Comparison of ENCODE assay signal across 1 cellular context in the genomic region with DNA sequence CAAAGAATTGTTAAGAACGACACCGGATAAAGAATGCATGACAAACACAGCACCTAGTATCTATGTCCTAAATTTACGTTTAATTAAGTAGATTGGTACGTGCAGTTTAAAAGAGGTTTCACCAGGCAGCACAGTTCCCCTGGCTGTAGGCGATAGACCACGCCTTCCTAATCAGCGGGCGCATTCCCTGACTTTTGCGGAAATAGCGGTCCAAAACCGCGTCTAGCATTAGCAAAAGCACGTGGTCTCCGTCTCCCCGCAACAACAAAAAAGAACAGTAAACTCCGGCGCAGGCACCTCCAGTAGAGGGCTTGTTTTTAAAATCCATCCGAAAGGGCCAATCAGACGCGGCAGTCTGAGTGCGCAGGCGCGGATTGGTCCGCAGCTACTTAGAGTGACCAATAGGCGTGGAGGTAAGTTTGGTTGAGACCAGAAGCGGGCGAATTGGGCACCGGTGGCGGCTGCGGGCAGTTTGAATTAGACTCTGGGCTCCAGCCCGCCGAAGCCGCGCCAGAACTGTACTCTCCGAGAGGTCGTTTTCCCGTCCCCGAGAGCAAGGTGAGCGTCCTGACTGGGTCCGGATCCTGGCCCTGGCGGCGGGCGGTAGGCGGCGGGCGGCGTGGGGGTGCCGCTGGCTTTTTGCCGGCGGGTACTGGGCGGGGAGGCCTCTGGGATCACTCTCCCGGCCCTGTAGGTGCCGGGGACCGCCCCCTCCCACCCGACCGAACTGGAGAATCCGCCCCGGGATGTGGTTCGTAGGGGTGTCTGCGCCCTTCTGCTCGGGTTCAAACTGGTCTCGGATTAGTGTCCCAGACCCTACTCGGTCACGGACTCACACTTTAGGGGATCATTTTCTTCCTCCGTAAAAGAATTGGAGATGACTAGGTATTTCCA.
TF ChIP-seq lines count a peak whose summit lies in the region.

A gene with protein sequence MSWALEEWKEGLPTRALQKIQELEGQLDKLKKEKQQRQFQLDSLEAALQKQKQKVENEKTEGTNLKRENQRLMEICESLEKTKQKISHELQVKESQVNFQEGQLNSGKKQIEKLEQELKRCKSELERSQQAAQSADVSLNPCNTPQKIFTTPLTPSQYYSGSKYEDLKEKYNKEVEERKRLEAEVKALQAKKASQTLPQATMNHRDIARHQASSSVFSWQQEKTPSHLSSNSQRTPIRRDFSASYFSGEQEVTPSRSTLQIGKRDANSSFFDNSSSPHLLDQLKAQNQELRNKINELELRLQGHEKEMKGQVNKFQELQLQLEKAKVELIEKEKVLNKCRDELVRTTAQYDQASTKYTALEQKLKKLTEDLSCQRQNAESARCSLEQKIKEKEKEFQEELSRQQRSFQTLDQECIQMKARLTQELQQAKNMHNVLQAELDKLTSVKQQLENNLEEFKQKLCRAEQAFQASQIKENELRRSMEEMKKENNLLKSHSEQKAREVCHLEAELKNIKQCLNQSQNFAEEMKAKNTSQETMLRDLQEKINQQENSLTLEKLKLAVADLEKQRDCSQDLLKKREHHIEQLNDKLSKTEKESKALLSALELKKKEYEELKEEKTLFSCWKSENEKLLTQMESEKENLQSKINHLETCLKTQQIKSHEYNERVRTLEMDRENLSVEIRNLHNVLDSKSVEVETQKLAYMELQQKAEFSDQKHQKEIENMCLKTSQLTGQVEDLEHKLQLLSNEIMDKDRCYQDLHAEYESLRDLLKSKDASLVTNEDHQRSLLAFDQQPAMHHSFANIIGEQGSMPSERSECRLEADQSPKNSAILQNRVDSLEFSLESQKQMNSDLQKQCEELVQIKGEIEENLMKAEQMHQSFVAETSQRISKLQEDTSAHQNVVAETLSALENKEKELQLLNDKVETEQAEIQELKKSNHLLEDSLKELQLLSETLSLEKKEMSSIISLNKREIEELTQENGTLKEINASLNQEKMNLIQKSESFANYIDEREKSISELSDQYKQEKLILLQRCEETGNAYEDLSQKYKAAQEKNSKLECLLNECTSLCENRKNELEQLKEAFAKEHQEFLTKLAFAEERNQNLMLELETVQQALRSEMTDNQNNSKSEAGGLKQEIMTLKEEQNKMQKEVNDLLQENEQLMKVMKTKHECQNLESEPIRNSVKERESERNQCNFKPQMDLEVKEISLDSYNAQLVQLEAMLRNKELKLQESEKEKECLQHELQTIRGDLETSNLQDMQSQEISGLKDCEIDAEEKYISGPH (N-terminal part only) (plus strand): TSS at position 432 of the 894 bp plus-strand sequence. CDS start 10,560 bp downstream, outside the sequence.

TF ChIP-seq in GM12878, 131 proteins besides CTCF, POLR2A, EP300 and RAD21 (continued from another document):
- TF ChIP-seq RAD51 (IDR thresholded peaks at IDR 0.05) (peak; percentile 88), NR2F1 (conservative IDR thresholded peaks at IDR 0.05) (no peak), SMAD5 (IDR thresholded peaks at IDR 0.05; ENCODE audit: low read depth) (no peak), IKZF2 (IDR thresholded peaks at IDR 0.05) (peak; percentile 53 to 60; a peak in 3 of 4 replicates), HCFC1 (IDR thresholded peaks at IDR 0.05; ENCODE audit: low read length) (0 out of 2 replicates have a peak, but pooled peaks have one; percentile 10), ZSCAN29 (IDR thresholded peaks at IDR 0.05) (no peak), NBN (IDR thresholded peaks at IDR 0.05) (peak; percentile 43; the same call in 1 of the 2 replicates), SMARCA5 (IDR thresholded peaks at IDR 0.05) (no peak), SIN3A (IDR thresholded peaks at IDR 0.05; ENCODE audit: low read depth, low read length) (peak; percentile 98), CEBPB (IDR thresholded peaks at IDR 0.05; ENCODE audit: borderline replicate concordance in 1 of 2, low read depth in 2 of 2, low read length in 2 of 2) (no peak), NFYA (IDR thresholded peaks at IDR 0.05; ENCODE audit: borderline replicate concordance, low read depth, low read length) (peak; percentile 8; the same call in 1 of the 2 replicates), HDAC2 (IDR thresholded peaks at IDR 0.05) (peak; percentile 85; the same call in 1 of the 2 replicates), TBL1XR1 (IDR thresholded peaks at IDR 0.05; ENCODE audit: low read depth, low read length) (no peak), RUNX3 (IDR thresholded peaks at IDR 0.05; ENCODE audit: low read length) (peak; percentile 79), NRF1 (conservative IDR thresholded peaks at IDR 0.05; ENCODE audit: low read depth, low read length) (no peak), RB1 (IDR thresholded peaks at IDR 0.05; ENCODE audit: borderline replicate concordance) (no peak), ZNF274 (IDR thresholded peaks at IDR 0.05; ENCODE audit: insufficient read depth, insufficient read length) (no peak), IRF4 (IDR thresholded peaks at IDR 0.05; ENCODE audit: low read depth, low read length) (no peak), POU2F2 (IDR thresholded peaks at IDR 0.05; ENCODE audit: borderline replicate concordance, low read depth, low read length) (0 out of 3 replicates have a peak, but pooled peaks have one; percentile 35)
- TF ChIP-seq, protein P1, sequence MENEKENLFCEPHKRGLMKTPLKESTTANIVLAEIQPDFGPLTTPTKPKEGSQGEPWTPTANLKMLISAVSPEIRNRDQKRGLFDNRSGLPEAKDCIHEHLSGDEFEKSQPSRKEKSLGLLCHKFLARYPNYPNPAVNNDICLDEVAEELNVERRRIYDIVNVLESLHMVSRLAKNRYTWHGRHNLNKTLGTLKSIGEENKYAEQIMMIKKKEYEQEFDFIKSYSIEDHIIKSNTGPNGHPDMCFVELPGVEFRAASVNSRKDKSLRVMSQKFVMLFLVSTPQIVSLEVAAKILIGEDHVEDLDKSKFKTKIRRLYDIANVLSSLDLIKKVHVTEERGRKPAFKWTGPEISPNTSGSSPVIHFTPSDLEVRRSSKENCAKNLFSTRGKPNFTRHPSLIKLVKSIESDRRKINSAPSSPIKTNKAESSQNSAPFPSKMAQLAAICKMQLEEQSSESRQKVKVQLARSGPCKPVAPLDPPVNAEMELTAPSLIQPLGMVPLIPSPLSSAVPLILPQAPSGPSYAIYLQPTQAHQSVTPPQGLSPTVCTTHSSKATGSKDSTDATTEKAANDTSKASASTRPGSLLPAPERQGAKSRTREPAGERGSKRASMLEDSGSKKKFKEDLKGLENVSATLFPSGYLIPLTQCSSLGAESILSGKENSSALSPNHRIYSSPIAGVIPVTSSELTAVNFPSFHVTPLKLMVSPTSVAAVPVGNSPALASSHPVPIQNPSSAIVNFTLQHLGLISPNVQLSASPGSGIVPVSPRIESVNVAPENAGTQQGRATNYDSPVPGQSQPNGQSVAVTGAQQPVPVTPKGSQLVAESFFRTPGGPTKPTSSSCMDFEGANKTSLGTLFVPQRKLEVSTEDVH (IDR thresholded peaks at IDR 0.05; ENCODE audit: low read depth, partially characterized antibody): no peak
- TF ChIP-seq, protein P2, sequence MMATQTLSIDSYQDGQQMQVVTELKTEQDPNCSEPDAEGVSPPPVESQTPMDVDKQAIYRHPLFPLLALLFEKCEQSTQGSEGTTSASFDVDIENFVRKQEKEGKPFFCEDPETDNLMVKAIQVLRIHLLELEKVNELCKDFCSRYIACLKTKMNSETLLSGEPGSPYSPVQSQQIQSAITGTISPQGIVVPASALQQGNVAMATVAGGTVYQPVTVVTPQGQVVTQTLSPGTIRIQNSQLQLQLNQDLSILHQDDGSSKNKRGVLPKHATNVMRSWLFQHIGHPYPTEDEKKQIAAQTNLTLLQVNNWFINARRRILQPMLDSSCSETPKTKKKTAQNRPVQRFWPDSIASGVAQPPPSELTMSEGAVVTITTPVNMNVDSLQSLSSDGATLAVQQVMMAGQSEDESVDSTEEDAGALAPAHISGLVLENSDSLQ (IDR thresholded peaks at IDR 0.05): peak; percentile 33; the same call in 1 of the 2 replicates
- TF ChIP-seq, protein P3, sequence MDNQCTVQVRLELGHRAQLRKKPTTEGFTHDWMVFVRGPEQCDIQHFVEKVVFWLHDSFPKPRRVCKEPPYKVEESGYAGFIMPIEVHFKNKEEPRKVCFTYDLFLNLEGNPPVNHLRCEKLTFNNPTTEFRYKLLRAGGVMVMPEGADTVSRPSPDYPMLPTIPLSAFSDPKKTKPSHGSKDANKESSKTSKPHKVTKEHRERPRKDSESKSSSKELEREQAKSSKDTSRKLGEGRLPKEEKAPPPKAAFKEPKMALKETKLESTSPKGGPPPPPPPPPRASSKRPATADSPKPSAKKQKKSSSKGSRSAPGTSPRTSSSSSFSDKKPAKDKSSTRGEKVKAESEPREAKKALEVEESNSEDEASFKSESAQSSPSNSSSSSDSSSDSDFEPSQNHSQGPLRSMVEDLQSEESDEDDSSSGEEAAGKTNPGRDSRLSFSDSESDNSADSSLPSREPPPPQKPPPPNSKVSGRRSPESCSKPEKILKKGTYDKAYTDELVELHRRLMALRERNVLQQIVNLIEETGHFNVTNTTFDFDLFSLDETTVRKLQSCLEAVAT (IDR thresholded peaks at IDR 0.05): 0 out of 2 replicates have a peak, but pooled peaks have one; percentile 44
- TF ChIP-seq, protein P4, sequence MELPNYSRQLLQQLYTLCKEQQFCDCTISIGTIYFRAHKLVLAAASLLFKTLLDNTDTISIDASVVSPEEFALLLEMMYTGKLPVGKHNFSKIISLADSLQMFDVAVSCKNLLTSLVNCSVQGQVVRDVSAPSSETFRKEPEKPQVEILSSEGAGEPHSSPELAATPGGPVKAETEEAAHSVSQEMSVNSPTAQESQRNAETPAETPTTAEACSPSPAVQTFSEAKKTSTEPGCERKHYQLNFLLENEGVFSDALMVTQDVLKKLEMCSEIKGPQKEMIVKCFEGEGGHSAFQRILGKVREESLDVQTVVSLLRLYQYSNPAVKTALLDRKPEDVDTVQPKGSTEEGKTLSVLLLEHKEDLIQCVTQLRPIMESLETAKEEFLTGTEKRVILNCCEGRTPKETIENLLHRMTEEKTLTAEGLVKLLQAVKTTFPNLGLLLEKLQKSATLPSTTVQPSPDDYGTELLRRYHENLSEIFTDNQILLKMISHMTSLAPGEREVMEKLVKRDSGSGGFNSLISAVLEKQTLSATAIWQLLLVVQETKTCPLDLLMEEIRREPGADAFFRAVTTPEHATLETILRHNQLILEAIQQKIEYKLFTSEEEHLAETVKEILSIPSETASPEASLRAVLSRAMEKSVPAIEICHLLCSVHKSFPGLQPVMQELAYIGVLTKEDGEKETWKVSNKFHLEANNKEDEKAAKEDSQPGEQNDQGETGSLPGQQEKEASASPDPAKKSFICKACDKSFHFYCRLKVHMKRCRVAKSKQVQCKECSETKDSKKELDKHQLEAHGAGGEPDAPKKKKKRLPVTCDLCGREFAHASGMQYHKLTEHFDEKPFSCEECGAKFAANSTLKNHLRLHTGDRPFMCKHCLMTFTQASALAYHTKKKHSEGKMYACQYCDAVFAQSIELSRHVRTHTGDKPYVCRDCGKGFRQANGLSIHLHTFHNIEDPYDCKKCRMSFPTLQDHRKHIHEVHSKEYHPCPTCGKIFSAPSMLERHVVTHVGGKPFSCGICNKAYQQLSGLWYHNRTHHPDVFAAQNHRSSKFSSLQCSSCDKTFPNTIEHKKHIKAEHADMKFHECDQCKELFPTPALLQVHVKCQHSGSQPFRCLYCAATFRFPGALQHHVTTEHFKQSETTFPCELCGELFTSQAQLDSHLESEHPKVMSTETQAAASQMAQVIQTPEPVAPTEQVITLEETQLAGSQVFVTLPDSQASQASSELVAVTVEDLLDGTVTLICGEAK (IDR thresholded peaks at IDR 0.05; ENCODE audit: borderline replicate concordance): no peak; the same call in 1 of the 2 replicates
